ENCODE assay signal across 8 cellular contexts in genomic region chr3:143970773-143971366, GRCh38. TPM values are rescaled to one million over a fixed set of nuclear protein-coding genes. Genes with fewer than 3 reads are reported as not detected.
DNase-seq lines count a peak whose midpoint lies in the region; ATAC-seq and TF ChIP-seq lines count a peak whose summit lies in the region.

No MANE protein-coding gene starts in this region.

- peak overlapping the region; percentile 94 for H2AFZ ChIP-seq in parathyroid adenoma

- H3K79me2 ChIP-seq in parathyroid adenoma = peaks cover 3% of the 10 kb centered on the region

- peaks cover 32% of the 10 kb centered on the region for H4K20me1 ChIP-seq in BLaER1

- CTCF ChIA-PET in RWPE1 (lab: Yijun Ruan, JAX) = interaction anchor here (0.6 to 0.7 kb wide), 2 partner anchors 60 to 84 kb away, joined by 3 to 4 read pairs; no protein-coding TSS in a partner anchor

- H3K27ac Mint-ChIP-seq in type B pancreatic cell = peak overlapping the region; percentile 99

- TF ChIP-seq CTCF in RWPE1 (conservative IDR thresholded peaks at IDR 0.05; ENCODE audit: low read depth) = no peak
- no peak for TF ChIP-seq CTCF in parathyroid adenoma (IDR thresholded peaks at IDR 0.05)
- peak; percentile 37 for TF ChIP-seq CTCF in type B pancreatic cell (conservative IDR thresholded peaks at IDR 0.05)

- H3K4me1 ChIP-seq in BLaER1 (peaks cover 33% of the 10 kb centered on the region), parathyroid adenoma (peaks cover 4% of the 10 kb centered on the region)

- POLR2A ChIA-PET in RWPE1 (lab: Yijun Ruan, JAX; ENCODE audit: low non-redundant PET) = no interaction called here

- intact Hi-C loops in Right ventricle myocardium superior (cut with DNase I) = no loop called here

- peaks cover 3% of the 10 kb centered on the region for H3K27me3 Mint-ChIP-seq in type B pancreatic cell

- H3K4me3 ChIP-seq in BLaER1 = peak overlapping the region; percentile 95
- H3K4me3 ChIP-seq in parathyroid adenoma (ENCODE audit: low read depth, low read length) = peak overlapping the region; percentile 89

- no peaks in the 10 kb centered on the region for H3K9me3 Mint-ChIP-seq in type B pancreatic cell

- peak; percentile 21 for DNase-seq in RWPE1 (ENCODE audit: low spot score)
- peak; percentile 60 for DNase-seq in activated naive CD4-positive, alpha-beta T cell treated with anti-CD3 and anti-CD28 coated beads, Interleukin-2, amount 50 U/mL, for 16 hours
- DNase-seq in Right ventricle myocardium superior = peak; percentile 71
- DNase-seq in type B pancreatic cell (ENCODE audit: extremely low spot score, unreplicated experiment) = peak; percentile 75

- no peaks in the 10 kb centered on the region for H3K9me3 ChIP-seq in BLaER1
- no peaks in the 10 kb centered on the region for H3K9me3 ChIP-seq in parathyroid adenoma (ENCODE audit: control insufficient read depth, low read length)

- H3K27ac ChIP-seq in BLaER1 (peak overlapping the region; percentile 92), RWPE1 (peak overlapping the region; percentile 99), parathyroid adenoma (peak overlapping the region; percentile 99)

- H3K4me3 Mint-ChIP-seq in type B pancreatic cell = peak overlapping the region; percentile 94

- H3K27me3 ChIP-seq in BLaER1 (no peaks in the 10 kb centered on the region), parathyroid adenoma (ENCODE audit: control insufficient read depth, insufficient read depth, low read length) (no peaks in the 10 kb centered on the region)

- H3K36me3 Mint-ChIP-seq in type B pancreatic cell = no peaks in the 10 kb centered on the region

- H3K9ac ChIP-seq in BLaER1 (peak overlapping the region; percentile 91), parathyroid adenoma (peak overlapping the region; percentile 91)

- H3K4me2 ChIP-seq in BLaER1 (peak overlapping the region; percentile 74), parathyroid adenoma (ENCODE audit: low read length) (peak overlapping the region; percentile 94)

- H3K36me3 ChIP-seq in BLaER1 = no peaks in the 10 kb centered on the region
- H3K36me3 ChIP-seq in parathyroid adenoma (ENCODE audit: control insufficient read depth, insufficient read depth, low read length) = no peaks in the 10 kb centered on the region

- peaks cover 8% of the 10 kb centered on the region for H3K4me1 Mint-ChIP-seq in type B pancreatic cell (ENCODE audit: unreplicated experiment)

- ATAC-seq in GM19372 (IDR thresholded peaks at IDR 0.05; ENCODE audit: low read depth, unreplicated experiment) (peak; percentile 12), HG03457 (IDR thresholded peaks at IDR 0.05; ENCODE audit: unreplicated experiment) (peak; percentile 17), Right ventricle myocardium superior (ENCODE audit: poor library complexity) (peak; percentile 2)

RNA-seq across cellular contexts. Expression of gene DIPK2A, which starts 0.8 kb away (rescaled TPM):
- 5.9 TPM for total RNA-seq in Right ventricle myocardium superior
- 30.3 and 32.1 TPM in 2 replicates for total RNA-seq in type B pancreatic cell (ENCODE audit: low replicate concordance)

Comparison
In these comparisons a context has a peak if more than half of its experiments do, and no peak if none do; other contexts are left out.
1. Peak in every context shown above with its lines: DNase-seq, ATAC-seq, H3K4me3 ChIP-seq and H3K27ac ChIP-seq.
2. DNase-seq: peak in every context shown above with its lines; median percentile 75 in type B pancreatic cell; 71 in Right ventricle myocardium superior; 60 in activated naive CD4-positive, alpha-beta T cell treated with anti-CD3 and anti-CD28 coated beads, Interleukin-2, amount 50 U/mL, for 16 hours; 21 in RWPE1.